ENCODE assay signal across 1 cellular context in genomic region chr12:103495783-103496456, GRCh38.
TF ChIP-seq lines count a peak whose summit lies in the region.

TSS of gene C12orf42 (minus strand) at chr12:103495968. CDS start at chr12:103478426, 17,542 bp downstream.

TF ChIP-seq in HCT116, 20 proteins besides CTCF, POLR2A, EP300 and RAD21 (continued from another document):
- TF ChIP-seq ATF3 (IDR thresholded peaks at IDR 0.05), result no peak
- TF ChIP-seq ZNF274 (IDR thresholded peaks at IDR 0.05; ENCODE audit: low read depth, low read length), result no peak
- no peak for TF ChIP-seq SP1 (IDR thresholded peaks at IDR 0.05; ENCODE audit: low read depth)
- no peak for TF ChIP-seq JUND (IDR thresholded peaks at IDR 0.05)
- no peak for TF ChIP-seq POLR2AphosphoS5 (IDR thresholded peaks at IDR 0.05; ENCODE audit: low read depth, low read length)
- no peak for TF ChIP-seq ELF1 (IDR thresholded peaks at IDR 0.05; ENCODE audit: borderline replicate concordance, low read depth)
- TF ChIP-seq CBX3 (IDR thresholded peaks at IDR 0.05; ENCODE audit: low read depth), result no peak
- no peak for TF ChIP-seq EZH2phosphoT487 (IDR thresholded peaks at IDR 0.05; ENCODE audit: borderline replicate concordance)
- no peak for TF ChIP-seq CEBPB (IDR thresholded peaks at IDR 0.05; ENCODE audit: low read depth)
- TF ChIP-seq EGR1 (IDR thresholded peaks at IDR 0.05; ENCODE audit: low read depth), result no peak
